ENCODE assay signal across 27 cellular contexts in the genomic region with DNA sequence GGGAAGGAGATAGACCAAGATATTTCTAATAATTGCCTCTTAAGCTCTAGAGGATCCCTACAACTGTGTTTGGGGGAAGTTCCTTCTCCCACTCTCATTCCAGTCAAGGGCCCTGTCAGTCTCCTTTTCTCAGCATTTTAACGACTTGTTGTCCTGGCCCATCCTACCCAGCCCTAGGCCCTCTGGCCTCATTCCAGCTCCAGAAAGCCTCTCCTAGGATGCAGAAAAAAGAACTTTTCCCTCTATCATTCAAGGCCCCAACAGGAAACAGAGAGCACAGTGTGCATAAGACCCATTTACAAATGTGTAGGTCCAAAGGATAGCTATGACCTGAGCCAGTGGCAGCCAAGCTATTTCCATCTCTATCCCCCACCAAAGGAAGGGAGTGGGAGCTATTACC. TPM values are rescaled to one million over a fixed set of nuclear protein-coding genes. Genes with fewer than 3 reads are reported as not detected.
A peak's percentile ranks its signal among the peaks of the same experiment; 100 is the strongest.
DNase-seq lines count a peak whose midpoint lies in the region; ATAC-seq and TF ChIP-seq lines count a peak whose summit lies in the region.
"Had no signal": no experiment of that assay in that cellular context is flagged by ENCODE, and none has a peak within 500 bp of the region (broad histone marks: within the 10 kb centered on the region; RNA-seq: fewer than 3 reads in every experiment).

No MANE protein-coding gene starts in this region.

- H3K4me1 ChIP-seq in adrenal gland (replicated peaks in 1 of 2) (peaks cover 12 to 32% of the 10 kb centered on the region in 2 donors), sigmoid colon (peaks cover 0 to 80% (median 72%) of the 10 kb centered on the region in 4 donors), aorta (ENCODE audit: control insufficient read depth in 1 of 2, insufficient read depth in 2 of 2, low read length in 2 of 2) (peaks cover 3 to 8% of the 10 kb centered on the region in 2 donors)
- no peaks in the 10 kb centered on the region for H3K4me1 ChIP-seq in effector memory CD4-positive, alpha-beta T cell (ENCODE audit: control insufficient read depth, insufficient read depth, low read length, poor library complexity, severe bottlenecking)

- no peak for TF ChIP-seq EP300 in sigmoid colon (IDR thresholded peaks at IDR 0.05)

- H3K4me3 ChIP-seq in adrenal gland = no peak overlapping the region
- no peak overlapping the region for H3K4me3 ChIP-seq in sigmoid colon
- no peak overlapping the region for H3K4me3 ChIP-seq in aorta (ENCODE audit: low read length in 2 of 2)
- no peak overlapping the region for H3K4me3 ChIP-seq in effector memory CD4-positive, alpha-beta T cell (ENCODE audit: insufficient read depth, low read depth, low read length, poor library complexity, severe bottlenecking)
- H3K4me3 ChIP-seq: left ventricle myocardium inferior, MG63 had no signal

- DNase-seq in adrenal gland (no peak), left colon (peak in 1 of 2 donors; percentile 50), sigmoid colon (no peak), aorta (no peak)
- DNase-seq in activated effector memory CD4-positive, alpha-beta T cell treated with Interleukin-2 at 50 U/mL for 16 hours = no peak
- no peak for DNase-seq in effector memory CD4-positive, alpha-beta T cell
- DNase-seq: activated CD4-positive, alpha-beta T cell treated with anti-CD3 and anti-CD28 coated beads, Interleukin-2, amount 50 U/mL, for 4 hours; activated CD8-positive, alpha-beta memory T cell treated with anti-CD3 and anti-CD28 coated beads, Interleukin-2, amount 50 U/mL, for 48 hours; activated naive CD4-positive, alpha-beta T cell treated with anti-CD3 and anti-CD28 coated beads, Interleukin-2, amount 50 U/mL, for 16 hours; Calu3; DND-41; H7; KG1; left ventricle myocardium inferior; MG63; midbrain; NCI-H1105 treated with DMSO at 0.1 percent for 48 hours; NCI-H2029; NCI-H2227 treated with DMSO at 0.1 percent for 48 hours; SIG-M5; stimulated activated CD4-positive, alpha-beta T cell treated with anti-CD3 and anti-CD28 coated beads, Interleukin-4, amount 100 ng/mL, for 4 hours; SW 1271; T-helper 9 cell had no signal

- ATAC-seq in left colon (peak; percentile 27), aorta (ENCODE audit: low FRiP score) (no peak), GM21723 (IDR thresholded peaks at IDR 0.05; ENCODE audit: unreplicated experiment) (no peak)
- ATAC-seq: Panc1; stimulated activated memory B cell treated with anti-CD40 and anti-IgM and Interleukin-4, amounts not matched to agents 10 μg/mL and 1 μg/mL and 100 μg/mL, for 72 hours had no signal

- H3K27me3 ChIP-seq in adrenal gland (no peaks in the 10 kb centered on the region), sigmoid colon (no peaks in the 10 kb centered on the region), aorta (ENCODE audit: control insufficient read depth in 1 of 2, insufficient read depth in 2 of 2, low read length in 1 of 2) (no peaks in the 10 kb centered on the region)
- no peaks in the 10 kb centered on the region for H3K27me3 ChIP-seq in effector memory CD4-positive, alpha-beta T cell (replicated peaks; ENCODE audit: control insufficient read depth, insufficient read depth, low read length, poor library complexity, severe bottlenecking)
- H3K27me3 ChIP-seq: MG63 had no signal

- peaks cover 0 to 28% of the 10 kb centered on the region in 2 donors for H3K36me3 ChIP-seq in adrenal gland (replicated peaks in 1 of 2)
- peaks cover 20 to 31% (median 24%) of the 10 kb centered on the region in 4 donors for H3K36me3 ChIP-seq in sigmoid colon
- H3K36me3 ChIP-seq in aorta (ENCODE audit: control insufficient read depth in 1 of 2, insufficient read depth in 2 of 2, low read length in 1 of 2) = peaks cover 3 to 17% of the 10 kb centered on the region in 2 donors
- no peaks in the 10 kb centered on the region for H3K36me3 ChIP-seq in effector memory CD4-positive, alpha-beta T cell (ENCODE audit: control insufficient read depth, insufficient read depth, low read length)

- intact Hi-C loops in adrenal gland (cut with DNase I) = no loop called here
- intact Hi-C loops in left colon (cut with DNase I, micrococcal nuclease) = no loop called here
- intact Hi-C loops in sigmoid colon (cut with DNase I) = no loop called here
- intact Hi-C loops in aorta (cut with DNase I) = loop anchor here in 1 of 2 donors (5.0 kb wide), 1 partner anchor 95 kb away; no protein-coding TSS in a partner anchor

- H3K9me3 ChIP-seq in adrenal gland (replicated peaks in 1 of 3) = no peaks in the 10 kb centered on the region
- no peaks in the 10 kb centered on the region for H3K9me3 ChIP-seq in sigmoid colon
- no peaks in the 10 kb centered on the region for H3K9me3 ChIP-seq in aorta (ENCODE audit: control insufficient read depth, low read length)
- no peaks in the 10 kb centered on the region for H3K9me3 ChIP-seq in effector memory CD4-positive, alpha-beta T cell (ENCODE audit: control insufficient read depth, low read length)
- H3K9me3 ChIP-seq: left ventricle myocardium inferior, MG63 had no signal

- no peak for TF ChIP-seq CTCF in adrenal gland (IDR thresholded peaks at IDR 0.05)
- no peak for TF ChIP-seq CTCF in sigmoid colon (IDR thresholded peaks at IDR 0.05)

- TF ChIP-seq POLR2A in adrenal gland (IDR thresholded peaks at IDR 0.05) (no peak), sigmoid colon (IDR thresholded peaks at IDR 0.05) (no peak)

- 67 to 83% (median 74%) methylated on average over 1 of the region's 1 CpG for WGBS in adrenal gland, 4 donors
- WGBS in sigmoid colon, 2 donors = 12 to 53% methylated on average over 1 of the region's 1 CpG
- WGBS in aorta, 2 donors = 35 to 42% methylated on average over 1 of the region's 1 CpG

- H3K27ac ChIP-seq in adrenal gland (peak overlapping the region in 3 of 5 donors; percentile 27 to 82 (median 76)), sigmoid colon (peak overlapping the region; percentile 96 to 99 (median 96)), aorta (ENCODE audit: low read depth in 1 of 2, low read length in 2 of 2) (peak overlapping the region; percentile 79 to 87)
- H3K27ac ChIP-seq in effector memory CD4-positive, alpha-beta T cell (ENCODE audit: insufficient read depth, low read length, poor library complexity, severe bottlenecking) = no peak overlapping the region

RNA-seq across cellular contexts. Expression of gene PKDCC, which starts 14.0 kb away (rescaled TPM):
- total RNA-seq in adrenal gland = 10 to 100 TPM; 29.7 to 74.7 (median 46.9) TPM
- 100 to 1,000 TPM in 1 of 3 donors, 10 to 100 TPM in 2; 47.5 to 170 (median 90.4) TPM for polyA plus RNA-seq in adrenal gland
- total RNA-seq in left colon = 10 to 100 TPM; 68.5 to 74.0 TPM
- total RNA-seq in sigmoid colon = 100 to 1,000 TPM in 2 of 4 donors, 10 to 100 TPM in 2; 64.8 to 106 (median 96.1) TPM
- 10 to 100 TPM; 13.9 to 67.7 (median 21.0) TPM for polyA plus RNA-seq in sigmoid colon
- total RNA-seq in aorta = 100 to 1,000 TPM; 148 to 258 TPM
- polyA plus RNA-seq in aorta = 100 to 1,000 TPM in 1 of 2 donors, 10 to 100 TPM in 1; 48.8 to 182 TPM
- polyA plus RNA-seq: CD14-positive monocyte had no signal
